ENCODE assay signal across 1 cellular context in the genomic region with DNA sequence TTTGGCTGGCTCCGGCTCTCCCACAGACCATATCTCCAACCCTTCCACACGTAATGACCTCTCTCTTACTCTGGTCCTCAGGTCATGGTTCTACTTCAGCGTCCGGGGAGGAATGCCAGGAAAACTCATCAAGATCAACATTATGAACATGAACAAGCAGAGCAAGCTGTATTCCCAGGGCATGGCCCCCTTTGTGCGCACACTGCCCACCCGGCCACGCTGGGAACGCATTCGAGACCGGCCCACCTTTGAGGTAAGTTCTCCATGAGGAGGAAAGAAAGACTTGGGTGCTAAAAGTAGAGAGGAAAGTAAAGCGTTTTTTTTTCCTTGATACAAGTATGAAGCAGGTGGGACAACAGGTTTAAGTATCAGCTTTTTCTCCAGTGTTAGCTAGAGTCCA.
TF ChIP-seq lines count a peak whose summit lies in the region.

No MANE protein-coding gene starts in this region.

TF ChIP-seq in GM12878, 131 proteins besides CTCF, POLR2A, EP300 and RAD21:
- TF ChIP-seq, protein P1, sequence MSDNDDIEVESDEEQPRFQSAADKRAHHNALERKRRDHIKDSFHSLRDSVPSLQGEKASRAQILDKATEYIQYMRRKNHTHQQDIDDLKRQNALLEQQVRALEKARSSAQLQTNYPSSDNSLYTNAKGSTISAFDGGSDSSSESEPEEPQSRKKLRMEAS (IDR thresholded peaks at IDR 0.05; ENCODE audit: low read depth, low read length) = no peak
- TF ChIP-seq RBBP5 (conservative IDR thresholded peaks at IDR 0.05) (no peak), SMC3 (IDR thresholded peaks at IDR 0.05; ENCODE audit: borderline replicate concordance, low read length) (no peak), POLR2AphosphoS2 (IDR thresholded peaks at IDR 0.05; ENCODE audit: low read depth, low read length) (no peak), HCFC1 (IDR thresholded peaks at IDR 0.05; ENCODE audit: low read length) (no peak), SIX5 (IDR thresholded peaks at IDR 0.05; ENCODE audit: low read depth, low read length, severe bottlenecking) (no peak), SMAD5 (IDR thresholded peaks at IDR 0.05; ENCODE audit: low read depth) (no peak), NR2F1 (conservative IDR thresholded peaks at IDR 0.05) (no peak), ZBED1 (IDR thresholded peaks at IDR 0.05; ENCODE audit: borderline replicate concordance) (no peak), TBL1XR1 (IDR thresholded peaks at IDR 0.05; ENCODE audit: low read depth, low read length) (no peak), BCL11A (IDR thresholded peaks at IDR 0.05; ENCODE audit: low read depth, low read length) (no peak), YBX1 (IDR thresholded peaks at IDR 0.05) (no peak)
- TF ChIP-seq, protein P2, sequence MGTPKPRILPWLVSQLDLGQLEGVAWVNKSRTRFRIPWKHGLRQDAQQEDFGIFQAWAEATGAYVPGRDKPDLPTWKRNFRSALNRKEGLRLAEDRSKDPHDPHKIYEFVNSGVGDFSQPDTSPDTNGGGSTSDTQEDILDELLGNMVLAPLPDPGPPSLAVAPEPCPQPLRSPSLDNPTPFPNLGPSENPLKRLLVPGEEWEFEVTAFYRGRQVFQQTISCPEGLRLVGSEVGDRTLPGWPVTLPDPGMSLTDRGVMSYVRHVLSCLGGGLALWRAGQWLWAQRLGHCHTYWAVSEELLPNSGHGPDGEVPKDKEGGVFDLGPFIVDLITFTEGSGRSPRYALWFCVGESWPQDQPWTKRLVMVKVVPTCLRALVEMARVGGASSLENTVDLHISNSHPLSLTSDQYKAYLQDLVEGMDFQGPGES (IDR thresholded peaks at IDR 0.05) = no peak
- TF ChIP-seq, protein P3, sequence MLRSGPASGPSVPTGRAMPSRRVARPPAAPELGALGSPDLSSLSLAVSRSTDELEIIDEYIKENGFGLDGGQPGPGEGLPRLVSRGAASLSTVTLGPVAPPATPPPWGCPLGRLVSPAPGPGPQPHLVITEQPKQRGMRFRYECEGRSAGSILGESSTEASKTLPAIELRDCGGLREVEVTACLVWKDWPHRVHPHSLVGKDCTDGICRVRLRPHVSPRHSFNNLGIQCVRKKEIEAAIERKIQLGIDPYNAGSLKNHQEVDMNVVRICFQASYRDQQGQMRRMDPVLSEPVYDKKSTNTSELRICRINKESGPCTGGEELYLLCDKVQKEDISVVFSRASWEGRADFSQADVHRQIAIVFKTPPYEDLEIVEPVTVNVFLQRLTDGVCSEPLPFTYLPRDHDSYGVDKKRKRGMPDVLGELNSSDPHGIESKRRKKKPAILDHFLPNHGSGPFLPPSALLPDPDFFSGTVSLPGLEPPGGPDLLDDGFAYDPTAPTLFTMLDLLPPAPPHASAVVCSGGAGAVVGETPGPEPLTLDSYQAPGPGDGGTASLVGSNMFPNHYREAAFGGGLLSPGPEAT (IDR thresholded peaks at IDR 0.05; ENCODE audit: low read depth) = no peak
- TF ChIP-seq, protein P4, sequence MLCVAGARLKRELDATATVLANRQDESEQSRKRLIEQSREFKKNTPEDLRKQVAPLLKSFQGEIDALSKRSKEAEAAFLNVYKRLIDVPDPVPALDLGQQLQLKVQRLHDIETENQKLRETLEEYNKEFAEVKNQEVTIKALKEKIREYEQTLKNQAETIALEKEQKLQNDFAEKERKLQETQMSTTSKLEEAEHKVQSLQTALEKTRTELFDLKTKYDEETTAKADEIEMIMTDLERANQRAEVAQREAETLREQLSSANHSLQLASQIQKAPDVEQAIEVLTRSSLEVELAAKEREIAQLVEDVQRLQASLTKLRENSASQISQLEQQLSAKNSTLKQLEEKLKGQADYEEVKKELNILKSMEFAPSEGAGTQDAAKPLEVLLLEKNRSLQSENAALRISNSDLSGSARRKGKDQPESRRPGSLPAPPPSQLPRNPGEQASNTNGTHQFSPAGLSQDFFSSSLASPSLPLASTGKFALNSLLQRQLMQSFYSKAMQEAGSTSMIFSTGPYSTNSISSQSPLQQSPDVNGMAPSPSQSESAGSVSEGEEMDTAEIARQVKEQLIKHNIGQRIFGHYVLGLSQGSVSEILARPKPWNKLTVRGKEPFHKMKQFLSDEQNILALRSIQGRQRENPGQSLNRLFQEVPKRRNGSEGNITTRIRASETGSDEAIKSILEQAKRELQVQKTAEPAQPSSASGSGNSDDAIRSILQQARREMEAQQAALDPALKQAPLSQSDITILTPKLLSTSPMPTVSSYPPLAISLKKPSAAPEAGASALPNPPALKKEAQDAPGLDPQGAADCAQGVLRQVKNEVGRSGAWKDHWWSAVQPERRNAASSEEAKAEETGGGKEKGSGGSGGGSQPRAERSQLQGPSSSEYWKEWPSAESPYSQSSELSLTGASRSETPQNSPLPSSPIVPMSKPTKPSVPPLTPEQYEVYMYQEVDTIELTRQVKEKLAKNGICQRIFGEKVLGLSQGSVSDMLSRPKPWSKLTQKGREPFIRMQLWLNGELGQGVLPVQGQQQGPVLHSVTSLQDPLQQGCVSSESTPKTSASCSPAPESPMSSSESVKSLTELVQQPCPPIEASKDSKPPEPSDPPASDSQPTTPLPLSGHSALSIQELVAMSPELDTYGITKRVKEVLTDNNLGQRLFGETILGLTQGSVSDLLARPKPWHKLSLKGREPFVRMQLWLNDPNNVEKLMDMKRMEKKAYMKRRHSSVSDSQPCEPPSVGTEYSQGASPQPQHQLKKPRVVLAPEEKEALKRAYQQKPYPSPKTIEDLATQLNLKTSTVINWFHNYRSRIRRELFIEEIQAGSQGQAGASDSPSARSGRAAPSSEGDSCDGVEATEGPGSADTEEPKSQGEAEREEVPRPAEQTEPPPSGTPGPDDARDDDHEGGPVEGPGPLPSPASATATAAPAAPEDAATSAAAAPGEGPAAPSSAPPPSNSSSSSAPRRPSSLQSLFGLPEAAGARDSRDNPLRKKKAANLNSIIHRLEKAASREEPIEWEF (IDR thresholded peaks at IDR 0.05; ENCODE audit: insufficient replicate concordance, low read depth, low read length) = no peak
- TF ChIP-seq, protein P5, sequence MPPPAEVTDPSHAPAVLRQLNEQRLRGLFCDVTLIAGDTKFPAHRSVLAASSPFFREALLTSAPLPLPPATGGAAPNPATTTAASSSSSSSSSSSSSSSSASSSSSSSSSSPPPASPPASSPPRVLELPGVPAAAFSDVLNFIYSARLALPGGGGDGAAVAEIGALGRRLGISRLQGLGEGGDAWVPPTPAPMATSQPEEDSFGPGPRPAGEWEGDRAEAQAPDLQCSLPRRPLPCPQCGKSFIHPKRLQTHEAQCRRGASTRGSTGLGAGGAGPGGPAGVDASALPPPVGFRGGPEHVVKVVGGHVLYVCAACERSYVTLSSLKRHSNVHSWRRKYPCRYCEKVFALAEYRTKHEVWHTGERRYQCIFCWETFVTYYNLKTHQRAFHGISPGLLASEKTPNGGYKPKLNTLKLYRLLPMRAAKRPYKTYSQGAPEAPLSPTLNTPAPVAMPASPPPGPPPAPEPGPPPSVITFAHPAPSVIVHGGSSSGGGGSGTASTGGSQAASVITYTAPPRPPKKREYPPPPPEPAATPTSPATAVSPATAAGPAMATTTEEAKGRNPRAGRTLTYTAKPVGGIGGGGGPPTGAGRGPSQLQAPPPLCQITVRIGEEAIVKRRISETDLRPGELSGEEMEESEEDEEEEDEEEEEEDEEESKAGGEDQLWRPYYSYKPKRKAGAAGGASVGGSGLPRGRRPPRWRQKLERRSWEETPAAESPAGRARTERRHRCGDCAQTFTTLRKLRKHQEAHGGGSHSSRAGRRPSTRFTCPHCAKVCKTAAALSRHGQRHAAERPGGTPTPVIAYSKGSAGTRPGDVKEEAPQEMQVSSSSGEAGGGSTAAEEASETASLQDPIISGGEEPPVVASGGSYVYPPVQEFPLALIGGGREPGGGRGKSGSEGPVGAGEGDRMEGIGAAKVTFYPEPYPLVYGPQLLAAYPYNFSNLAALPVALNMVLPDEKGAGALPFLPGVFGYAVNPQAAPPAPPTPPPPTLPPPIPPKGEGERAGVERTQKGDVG (CRISPR knock-in tag; IDR thresholded peaks at IDR 0.05) = no peak
- TF ChIP-seq, protein P6, sequence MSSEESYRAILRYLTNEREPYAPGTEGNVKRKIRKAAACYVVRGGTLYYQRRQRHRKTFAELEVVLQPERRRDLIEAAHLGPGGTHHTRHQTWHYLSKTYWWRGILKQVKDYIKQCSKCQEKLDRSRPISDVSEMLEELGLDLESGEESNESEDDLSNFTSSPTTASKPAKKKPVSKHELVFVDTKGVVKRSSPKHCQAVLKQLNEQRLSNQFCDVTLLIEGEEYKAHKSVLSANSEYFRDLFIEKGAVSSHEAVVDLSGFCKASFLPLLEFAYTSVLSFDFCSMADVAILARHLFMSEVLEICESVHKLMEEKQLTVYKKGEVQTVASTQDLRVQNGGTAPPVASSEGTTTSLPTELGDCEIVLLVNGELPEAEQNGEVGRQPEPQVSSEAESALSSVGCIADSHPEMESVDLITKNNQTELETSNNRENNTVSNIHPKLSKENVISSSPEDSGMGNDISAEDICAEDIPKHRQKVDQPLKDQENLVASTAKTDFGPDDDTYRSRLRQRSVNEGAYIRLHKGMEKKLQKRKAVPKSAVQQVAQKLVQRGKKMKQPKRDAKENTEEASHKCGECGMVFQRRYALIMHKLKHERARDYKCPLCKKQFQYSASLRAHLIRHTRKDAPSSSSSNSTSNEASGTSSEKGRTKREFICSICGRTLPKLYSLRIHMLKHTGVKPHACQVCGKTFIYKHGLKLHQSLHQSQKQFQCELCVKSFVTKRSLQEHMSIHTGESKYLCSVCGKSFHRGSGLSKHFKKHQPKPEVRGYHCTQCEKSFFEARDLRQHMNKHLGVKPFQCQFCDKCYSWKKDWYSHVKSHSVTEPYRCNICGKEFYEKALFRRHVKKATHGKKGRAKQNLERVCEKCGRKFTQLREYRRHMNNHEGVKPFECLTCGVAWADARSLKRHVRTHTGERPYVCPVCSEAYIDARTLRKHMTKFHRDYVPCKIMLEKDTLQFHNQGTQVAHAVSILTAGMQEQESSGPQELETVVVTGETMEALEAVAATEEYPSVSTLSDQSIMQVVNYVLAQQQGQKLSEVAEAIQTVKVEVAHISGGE (CRISPR knock-in tag; IDR thresholded peaks at IDR 0.05) = no peak
